ENCODE assay signal across 25 cellular contexts in the genomic region with DNA sequence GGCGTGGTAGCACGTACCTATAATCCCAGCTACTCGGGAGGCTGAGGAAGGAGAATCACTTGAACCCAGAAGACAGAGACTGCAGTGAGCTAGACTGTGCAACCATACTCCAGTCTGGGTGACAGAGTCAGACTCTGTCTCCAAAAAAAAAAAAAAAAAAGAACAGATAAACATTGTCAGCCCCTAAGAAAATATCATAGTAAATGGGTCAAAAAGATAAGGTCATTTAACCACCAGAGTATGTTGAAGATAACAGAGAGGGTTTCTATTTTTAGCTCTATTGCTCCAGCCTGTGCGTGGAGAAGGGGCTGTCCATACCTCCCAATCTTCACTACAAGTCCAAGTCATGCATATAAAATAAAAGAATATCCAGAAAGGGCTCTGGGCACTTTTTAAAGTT.
"Had no signal": no experiment of that assay in that cellular context is flagged by ENCODE, and none has a peak within 500 bp of the region (broad histone marks: within the 10 kb centered on the region; RNA-seq: fewer than 3 reads in every experiment).

No MANE protein-coding gene starts in this region.

- H3K27ac ChIP-seq: gastrocnemius medialis, right lobe of liver, testis had no signal

- H3K4me1 ChIP-seq: gastrocnemius medialis, right lobe of liver had no signal

- H3K4me3 ChIP-seq: esophagus squamous epithelium, gastrocnemius medialis, lung, right lobe of liver, testis had no signal

- H3K27me3 ChIP-seq: esophagus squamous epithelium, gastrocnemius medialis, right lobe of liver, testis had no signal

- DNase-seq: activated CD4-positive, alpha-beta memory T cell treated with anti-CD3 and anti-CD28 coated beads for 36 hours; activated CD4-positive, alpha-beta T cell treated with anti-CD3 and anti-CD28 coated beads, Interleukin-2, amount 10 ng/mL, durations not matched to agents 24 days and 14 days; activated CD4-positive, CD25-positive, alpha-beta regulatory T cell treated with anti-CD3 and anti-CD28 coated beads, Interleukin-2, amount 50 U/mL, for 72 hours; activated CD8-positive, alpha-beta memory T cell treated with anti-CD3 and anti-CD28 coated beads, Interleukin-2, amount 50 U/mL, for 4 hours; activated effector memory CD4-positive, alpha-beta T cell treated with anti-CD3 and anti-CD28 coated beads, Interleukin-2, amount 50 U/mL, for 16 hours; activated naive CD4-positive, alpha-beta T cell treated with anti-CD3 and anti-CD28 coated beads for 36 hours; activated naive CD8-positive, alpha-beta T cell treated with anti-CD3 and anti-CD28 coated beads, Interleukin-2, amount 10 ng/mL, durations not matched to agents 7 days and 5 days; activated T-cell treated with anti-CD3 and anti-CD28 coated beads, Interleukin-2, amount 50 U/mL, for 1 hour; amniotic stem cell; endodermal cell; esophagus squamous epithelium; gastrocnemius medialis; glutamatergic neuron; hypothalamus; immature natural killer cell; kidney; mesendoderm; natural killer cell; right lobe of liver; stimulated activated CD4-positive, alpha-beta T cell treated with anti-CD3 and anti-CD28 coated beads, Interleukin-2, amount 100 ng/mL, for 48 hours; stimulated activated naive CD4-positive, alpha-beta T cell treated with Interleukin-2 at 50 U/mL for 16 hours; T-cell; testis; trophoblast cell had no signal

- ATAC-seq: gastrocnemius medialis, natural killer cell, right lobe of liver, T-cell had no signal
